ENCODE assay signal across 9 cellular contexts in the genomic region with DNA sequence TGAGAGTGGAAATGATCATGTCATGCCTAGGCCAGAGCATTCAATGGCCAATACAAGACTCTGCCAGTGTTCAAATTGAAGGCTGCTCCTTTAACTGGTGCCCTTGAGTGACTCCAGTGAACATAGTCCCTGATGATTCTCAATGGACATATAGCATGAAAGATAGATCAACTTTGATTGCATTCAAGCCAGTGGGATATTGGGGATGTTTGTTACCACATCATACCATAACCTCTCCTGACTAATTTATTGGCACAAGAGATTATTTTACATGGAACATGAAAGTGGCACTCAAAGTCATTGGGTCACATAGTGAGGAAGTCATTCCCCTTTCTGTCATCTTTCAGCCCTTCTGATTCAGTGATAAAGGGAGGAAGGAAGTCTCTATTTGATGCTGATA.
"Had no signal": no experiment of that assay in that cellular context is flagged by ENCODE, and none has a peak within 500 bp of the region (broad histone marks: within the 10 kb centered on the region; RNA-seq: fewer than 3 reads in every experiment).

No MANE protein-coding gene starts in this region.

- H3K4me3 ChIP-seq: GM23248, HAP-1 had no signal

- ATAC-seq: HCT116 had no signal

- H3K9ac ChIP-seq: GM23248, KMS-11 had no signal

- H3K27ac ChIP-seq: GM23248, KMS-11 had no signal

- H3K4me1 ChIP-seq: HAP-1 had no signal

- H3K4me2 ChIP-seq: KMS-11 had no signal

- H3K36me3 ChIP-seq: HAP-1 had no signal

- H3K9me3 ChIP-seq: HAP-1 had no signal

- DNase-seq: GM23248, GOT3, H7, HFFc6, IMR-90, KBM-7 had no signal

- H2AFZ ChIP-seq: GM23248 had no signal
